ENCODE assay signal across 8 cellular contexts in genomic region chr11:33161120-33162005, GRCh38. TPM values are rescaled to one million over a fixed set of nuclear protein-coding genes. Genes with fewer than 3 reads are reported as not detected.
DNase-seq lines count a peak whose midpoint lies in the region; ATAC-seq and TF ChIP-seq lines count a peak whose summit lies in the region.

Gene CSTF3 (minus strand): TSS chr11:33161480. CDS start chr11:33161325, 155 bp downstream.

- peak within 1 kb of the TSS; percentile 87 for H3K27ac ChIP-seq in C4-2B

- TF ChIP-seq CTCF in C4-2B (conservative IDR thresholded peaks at IDR 0.05), result no peak; the same call in 1 of the 2 replicates

- intact Hi-C loops in left colon (cut with DNase I, micrococcal nuclease), result no loop called here

- DNase-seq in NCI-H748 (lab: John Stamatoyannopoulos, UW; ENCODE audit: unreplicated experiment), result peak; percentile 100
- DNase-seq in activated CD4-positive, alpha-beta T cell treated with anti-CD3 and anti-CD28 coated beads, Interleukin-2, amount 50 U/mL, for 1 hour, result peak; percentile 96
- DNase-seq in cortex of kidney (lab: John Stamatoyannopoulos, UW), result peak; percentile 55
- peak; percentile 100 for DNase-seq in left colon
- peak; percentile 97 for DNase-seq in stimulated activated CD4-positive, alpha-beta T cell treated with anti-CD3 and anti-CD28 coated beads, Interleukin-1b, Interleukin-23, amount 100 ng/mL, for 48 hours

- ATAC-seq in GM19351 (IDR thresholded peaks at IDR 0.05; ENCODE audit: unreplicated experiment) (peak; percentile 90), HG03521 (IDR thresholded peaks at IDR 0.05; ENCODE audit: unreplicated experiment) (peak; percentile 87), left colon (peak; percentile 98)

RNA-seq across cellular contexts. Expression of gene CSTF3, which starts in this region (rescaled TPM):
- 10 to 100 TPM; 15.2 to 21.3 TPM for total RNA-seq in left colon

Comparison
In these comparisons a context has a peak if more than half of its experiments do, and no peak if none do; other contexts are left out.
1. Peak in every context shown above with its lines: DNase-seq, ATAC-seq and H3K27ac ChIP-seq.